8 cellular contexts compared by ENCODE assay signal in genomic region chr17:50056217-50056960, GRCh38. TPM values are rescaled to one million over a fixed set of nuclear protein-coding genes. Genes with fewer than 3 reads are reported as not detected.
DNase-seq lines count a peak whose midpoint lies in the region; ATAC-seq, FAIRE-seq and TF ChIP-seq lines count a peak whose summit lies in the region.

No MANE protein-coding gene starts in this region.

- H3K4me2 ChIP-seq in A549: peak overlapping the region; percentile 91

- H3K9ac ChIP-seq in iPS-18a (ENCODE audit: low read length): no peak overlapping the region

- DNase-seq in A549 (ENCODE audit: low read depth in 1 of 2, low spot score in 1 of 2) (peak in 1 of 2 experiments; percentile 82), LNCaP clone FGC (ENCODE audit: low read depth) (peak; percentile 42), T follicular helper cell (ENCODE audit: low read depth) (peak; percentile 49), anterior cingulate cortex (lab: John Stamatoyannopoulos, UW) (peak in 43 of 58 donors; percentile 9 to 68 (median 37)), small intestine (peak; percentile 52), mesenteric fat pad (ENCODE audit: low spot score) (no peak)

- H3K27me3 ChIP-seq in iPS-18a (ENCODE audit: control insufficient read depth, insufficient read depth, low read length) (peaks cover 39% of the 10 kb centered on the region), small intestine (ENCODE audit: control insufficient read depth in 2 of 2, insufficient read depth in 2 of 2, low read length in 2 of 2) (no peaks in the 10 kb centered on the region)

- FAIRE-seq in A549 (lab: Jason Lieb, UNC) (no peak), small intestine (lab: Jason Lieb, UNC) (no peak)

- H3K36me3 ChIP-seq in iPS-18a (ENCODE audit: control insufficient read depth, low read depth, low read length): no peaks in the 10 kb centered on the region
- no peaks in the 10 kb centered on the region for H3K36me3 ChIP-seq in small intestine (ENCODE audit: control insufficient read depth in 2 of 2, insufficient read depth in 2 of 2, low read length in 2 of 2)

- under 1% methylated on average over 38 of the region's 64 CpGs for WGBS in A549 (ENCODE audit: missing lambda C conversion rate)
- WGBS in small intestine, 3 donors: 0 to 1% (median 0%) methylated on average over 38 to 64 of the region's 64 CpGs

- no peaks in the 10 kb centered on the region for H3K9me3 ChIP-seq in A549
- no peaks in the 10 kb centered on the region for H3K9me3 ChIP-seq in iPS-18a (ENCODE audit: control insufficient read depth, low read depth, low read length)
- H3K9me3 ChIP-seq in small intestine (ENCODE audit: control insufficient read depth, low read depth): no peaks in the 10 kb centered on the region

- POLR2A ChIA-PET in A549 (lab: Yijun Ruan, JAX): interaction anchor here (0.5 to 7.5 kb wide), 11 partner anchors 8 to 38 kb away, joined by 3 to 140 read pairs (median 7); partner anchors contain the start of gene PDK2

- TF ChIP-seq CTCF in A549 (IDR thresholded peaks at IDR 0.05) (peak; percentile 37), LNCaP clone FGC (IDR thresholded peaks at IDR 0.05; ENCODE audit: control insufficient read depth, extremely low read depth, insufficient read depth) (peak; percentile 86)

- H3K4me1 ChIP-seq in A549: peaks cover 74% of the 10 kb centered on the region
- H3K4me1 ChIP-seq in iPS-18a (ENCODE audit: control insufficient read depth, low read depth, low read length): peaks cover 15% of the 10 kb centered on the region
- H3K4me1 ChIP-seq in small intestine (ENCODE audit: control insufficient read depth in 2 of 2, insufficient read depth in 1 of 2, low read depth in 1 of 2, low read length in 1 of 2): peaks cover 14 to 23% of the 10 kb centered on the region in 2 donors

- peak overlapping the region; percentile 92 to 97 for H3K27ac ChIP-seq in A549
- H3K27ac ChIP-seq in iPS-18a (ENCODE audit: low read length): no peak overlapping the region
- peak overlapping the region; percentile 93 to 99 for H3K27ac ChIP-seq in small intestine (ENCODE audit: low read depth in 1 of 2, low read length in 1 of 2)

- no peak for TF ChIP-seq EP300 in A549 (IDR thresholded peaks at IDR 0.05)

- ATAC-seq in A549 (peak; percentile 57 to 62), GM19023 (IDR thresholded peaks at IDR 0.05; ENCODE audit: unreplicated experiment) (peak; percentile 58)

- CTCF ChIA-PET in A549 (lab: Yijun Ruan, JAX): interaction anchor here (0.6 to 22.1 kb wide), 23 partner anchors 10 to 649 kb away, joined by 3 to 473 read pairs (median 6); partner anchors contain the start of gene PDK2

- H3K4me3 ChIP-seq in A549: peak overlapping the region; percentile 77
- H3K4me3 ChIP-seq in LNCaP clone FGC (ENCODE audit: low read depth, low read length): peak overlapping the region; percentile 59
- peak overlapping the region; percentile 80 for H3K4me3 ChIP-seq in iPS-18a (ENCODE audit: low read length)
- H3K4me3 ChIP-seq in small intestine (ENCODE audit: low read depth in 1 of 2, low read length in 2 of 2): peak overlapping the region; percentile 45 to 97

- peak; percentile 22; the same call in 1 of the 2 replicates for TF ChIP-seq POLR2A in A549 (IDR thresholded peaks at IDR 0.05; ENCODE audit: low read length)

- TF ChIP-seq RAD21 in A549 (conservative IDR thresholded peaks at IDR 0.05 in 1 of 2, IDR thresholded peaks at IDR 0.05 in 1 of 2): peak; percentile 54 to 56; a peak in 4 of 5 replicates

TF ChIP-seq in A549, 52 proteins besides CTCF, POLR2A, EP300 and RAD21:
- TF ChIP-seq HOXB5 (CRISPR knock-in tag; IDR thresholded peaks at IDR 0.05) (no peak), MAFK (IDR thresholded peaks at IDR 0.05; ENCODE audit: partially characterized antibody) (peak; percentile 56), PHF8 (IDR thresholded peaks at IDR 0.05; ENCODE audit: borderline replicate concordance, low read depth) (no peak; the same call in 1 of the 2 replicates), ESRRA (IDR thresholded peaks at IDR 0.05; ENCODE audit: borderline replicate concordance, low read length) (0 out of 2 replicates have a peak, but pooled peaks have one; percentile 1), POLR2AphosphoS2 (conservative IDR thresholded peaks at IDR 0.05; ENCODE audit: low read length) (0 out of 2 replicates have a peak, but pooled peaks have one; percentile 28), E2F6 (IDR thresholded peaks at IDR 0.05; ENCODE audit: borderline replicate concordance, low read depth) (peak; percentile 42; the same call in 1 of the 2 replicates), PBX3 (IDR thresholded peaks at IDR 0.05) (0 out of 2 replicates have a peak, but pooled peaks have one; percentile 44), GATA3 (IDR thresholded peaks at IDR 0.05; ENCODE audit: borderline replicate concordance) (0 out of 2 replicates have a peak, but pooled peaks have one; percentile 10), SMC3 (IDR thresholded peaks at IDR 0.05) (peak; percentile 47; the same call in 2 of the 3 replicates), HOXA7 (CRISPR knock-in tag; IDR thresholded peaks at IDR 0.05) (0 out of 2 replicates have a peak, but pooled peaks have one; percentile 28), FOXS1 (CRISPR knock-in tag; IDR thresholded peaks at IDR 0.05) (no peak)

RNA-seq across cellular contexts. Expression of gene ITGA3, which starts 0.5 kb away (rescaled TPM):
- 141 and 181 TPM in 2 replicates for polyA plus RNA-seq in A549 (2011; rRNA removed)
- 182 and 240 TPM in 2 replicates for polyA plus RNA-seq in A549 (2012; cell fraction: cytosol; rRNA removed)
- 975 and 1,352 TPM in 2 replicates for polyA plus RNA-seq in A549 (2012; cell fraction: nucleus; rRNA removed)
- 248 to 268 TPM (median 256 TPM) in 3 replicates for polyA plus RNA-seq in A549 (2017; fragmentation: RNase III; extraction: RNeasy Plus Mini Kit Qiagen cat#74134 plus additional on column Dnase treatment)
- 337 and 368 TPM in 2 replicates for polyA minus RNA-seq in A549 (2011; rRNA and poly(A)+ RNA removed)
- 10 to 100 TPM; 53.5 to 96.4 (median 75.7) TPM for polyA plus RNA-seq in small intestine
- 14.4 TPM for total RNA-seq in mesenteric fat pad

RNA-seq across cellular contexts. Expression of gene PDK2, which starts 38.8 kb away (rescaled TPM):
- polyA plus RNA-seq in A549 (2011; rRNA removed) (28.5 and 34.4 TPM in 2 replicates), A549 (2017; fragmentation: RNase III; extraction: RNeasy Plus Mini Kit Qiagen cat#74134 plus additional on column Dnase treatment) (14.1 to 19.8 TPM (median 15.2 TPM) in 3 replicates), small intestine (10 to 100 TPM; 27.2 to 39.6 (median 34.0) TPM)
- 59.2 and 79.0 TPM in 2 replicates for polyA plus RNA-seq in A549 (2012; cell fraction: cytosol; rRNA removed)
- polyA plus RNA-seq in A549 (2012; cell fraction: nucleus; rRNA removed): 67.5 and 95.4 TPM in 2 replicates
- polyA minus RNA-seq in A549 (2011; rRNA and poly(A)+ RNA removed): 65.2 and 71.3 TPM in 2 replicates
- 41.9 TPM for total RNA-seq in mesenteric fat pad
